ENCODE assay signal across 16 cellular contexts in the genomic region with DNA sequence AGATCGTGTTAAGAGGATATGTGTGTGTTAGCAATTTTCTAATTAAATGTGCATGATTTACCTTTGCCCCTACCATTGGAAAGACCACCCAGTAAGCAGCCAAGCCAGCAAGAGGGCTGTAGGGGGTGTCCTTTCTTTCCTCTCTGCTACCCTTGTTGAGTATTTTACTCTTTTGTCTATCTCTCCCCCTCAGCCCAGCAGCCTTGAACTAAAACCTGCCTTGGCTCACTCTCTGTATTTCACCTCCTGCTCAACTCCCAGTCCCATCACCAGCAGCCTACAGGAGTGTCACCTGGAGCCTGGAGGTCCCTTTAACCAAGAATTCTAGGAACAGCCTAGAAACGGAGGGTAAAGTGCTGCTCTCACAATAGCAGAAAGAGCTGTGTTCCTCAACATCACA.
"Had no signal": no experiment of that assay in that cellular context is flagged by ENCODE, and none has a peak within 500 bp of the region (broad histone marks: within the 10 kb centered on the region; RNA-seq: fewer than 3 reads in every experiment).

No MANE protein-coding gene starts in this region.

- H3K4me1 ChIP-seq: vagina had no signal

- H3K9me3 Mint-ChIP-seq: activated T-helper 2 cell treated with anti-CD3 and anti-CD28 coated beads, Interferon-gamma antibody, Interleukin-2, Interleukin-4, amounts not matched to agents 10 μg/mL and 5 μg/mL and 100 μg/mL, durations not matched to agents 14 hours and 24 hours and 36 hours; nephron had no signal

- H3K9me3 ChIP-seq: gastroesophageal sphincter, mucosa of descending colon, sigmoid colon, tibial nerve, vagina had no signal

- H3K27ac Mint-ChIP-seq: activated CD8-positive, alpha-beta T cell treated with anti-CD3 and anti-CD28 coated beads, Interleukin-2, amount 10 ng/mL, durations not matched to agents 7 days and 5 days; activated T-helper 2 cell treated with anti-CD3 and anti-CD28 coated beads, Interferon-gamma antibody, Interleukin-2, Interleukin-4, amounts not matched to agents 10 μg/mL and 5 μg/mL and 100 μg/mL, durations not matched to agents 14 hours and 24 hours and 36 hours; nephron had no signal

- H3K4me3 ChIP-seq: gastroesophageal sphincter, mucosa of descending colon, sigmoid colon, tibial nerve, vagina had no signal

- ATAC-seq: activated CD8-positive, alpha-beta T cell treated with anti-CD3 and anti-CD28 coated beads, Interleukin-2, amount 10 ng/mL, durations not matched to agents 7 days and 5 days; activated naive CD4-positive, alpha-beta T cell treated with anti-CD3 and anti-CD28 coated beads, Interleukin-2, amount 50 U/mL, for 72 hours; gastroesophageal sphincter; mucosa of descending colon had no signal

- H3K36me3 ChIP-seq: brain microvascular endothelial cell, gastroesophageal sphincter, sigmoid colon, tibial nerve, vagina had no signal

- DNase-seq: activated CD4-positive, alpha-beta T cell treated with anti-CD3 and anti-CD28 coated beads for 4 hours; activated CD8-positive, alpha-beta T cell treated with anti-CD3 and anti-CD28 coated beads, Interleukin-2, amount 10 ng/mL, durations not matched to agents 7 days and 5 days; brain microvascular endothelial cell; effector memory CD4-positive, alpha-beta T cell; mucosa of descending colon; sigmoid colon; stimulated activated CD4-positive, alpha-beta T cell treated with anti-CD3 and anti-CD28 coated beads, Interleukin-12 subunit alpha, Interleukin-12 subunit beta, amount 100 ng/mL, for 4 hours; stimulated activated CD4-positive, alpha-beta T cell treated with anti-CD3 and anti-CD28 coated beads, Interleukin-4, amount 100 ng/mL, for 1 hour; stimulated activated CD8-positive, alpha-beta memory T cell treated with anti-CD3 and anti-CD28 coated beads, Interleukin-4, amount 100 ng/mL, for 48 hours; T1000 had no signal

- H3K4me3 Mint-ChIP-seq: activated CD8-positive, alpha-beta T cell treated with anti-CD3 and anti-CD28 coated beads, Interleukin-2, amount 10 ng/mL, durations not matched to agents 7 days and 5 days; nephron had no signal

- H3K27me3 ChIP-seq: brain microvascular endothelial cell, gastroesophageal sphincter, sigmoid colon, tibial nerve, vagina had no signal

- H3K27ac ChIP-seq: brain microvascular endothelial cell, gastroesophageal sphincter, sigmoid colon, tibial nerve, vagina had no signal
